ENCODE assay signal across 27 cellular contexts in the genomic region with DNA sequence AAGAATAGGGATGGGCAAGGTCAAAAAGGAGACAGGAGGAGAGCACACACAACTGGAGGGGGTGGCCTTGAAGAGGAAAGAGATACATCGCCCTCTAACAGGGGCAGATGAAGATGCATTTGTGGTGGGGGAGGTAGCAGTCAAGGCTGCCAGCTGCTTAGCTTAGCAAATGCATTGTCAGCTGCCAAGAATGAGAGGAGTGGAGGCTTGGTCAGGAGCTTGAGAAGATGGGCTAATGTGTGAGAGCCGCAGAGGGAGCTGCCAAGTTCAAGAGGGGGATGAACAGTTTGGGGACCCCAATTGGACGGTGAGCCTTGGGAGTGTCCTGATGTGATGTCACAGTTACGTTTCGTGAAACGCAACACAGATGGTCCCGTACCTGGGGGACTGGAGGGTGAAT. TPM values are rescaled to one million over a fixed set of nuclear protein-coding genes. Genes with fewer than 3 reads are reported as not detected.
DNase-seq lines count a peak whose midpoint lies in the region; ATAC-seq, FAIRE-seq and TF ChIP-seq lines count a peak whose summit lies in the region.
"Had no signal": no experiment of that assay in that cellular context is flagged by ENCODE, and none has a peak within 500 bp of the region (broad histone marks: within the 10 kb centered on the region; RNA-seq: fewer than 3 reads in every experiment).

No MANE protein-coding gene starts in this region.

- no peaks in the 10 kb centered on the region for H3K79me2 ChIP-seq in Loucy (ENCODE audit: insufficient read depth, low read length)
- H3K79me2 ChIP-seq in K562 (ENCODE audit: control insufficient read depth, insufficient read depth, low read length), result no peaks in the 10 kb centered on the region
- no peaks in the 10 kb centered on the region for H3K79me2 ChIP-seq in neural progenitor cell (ENCODE audit: low read depth)

- TF ChIP-seq RAD21 in K562 (CRISPR knock-in tag; conservative IDR thresholded peaks at IDR 0.05 in 1 of 2, IDR thresholded peaks at IDR 0.05 in 1 of 2), result no peak

- H3K4me1 ChIP-seq in Loucy (ENCODE audit: insufficient read depth, low read length, poor library complexity, severe bottlenecking) (no peaks in the 10 kb centered on the region), K562 (replicated peaks in 1 of 2; ENCODE audit: control insufficient read depth in 2 of 2, insufficient read depth in 2 of 2, low read length in 2 of 2) (0 out of 5 replicates have a peak, but pooled peaks cover 0 to 3% of the 10 kb centered on the region in 2 experiments), neural progenitor cell (no peaks in the 10 kb centered on the region)
- H3K4me1 ChIP-seq: esophagus squamous epithelium, gastroesophageal sphincter, thyroid gland had no signal

- H4K20me1 ChIP-seq in Loucy (ENCODE audit: insufficient read depth, low read length, poor library complexity, severe bottlenecking) (no peaks in the 10 kb centered on the region), K562 (replicated peaks; ENCODE audit: control insufficient read depth, insufficient read depth, low read length) (no peaks in the 10 kb centered on the region), neural progenitor cell (ENCODE audit: low read depth) (no peaks in the 10 kb centered on the region)

- no peaks in the 10 kb centered on the region for H3K36me3 ChIP-seq in Loucy (ENCODE audit: insufficient read depth, low read length)
- no peaks in the 10 kb centered on the region for H3K36me3 ChIP-seq in K562 (ENCODE audit: control insufficient read depth, insufficient read depth, low read length)
- H3K36me3 ChIP-seq in neural progenitor cell, result no peaks in the 10 kb centered on the region
- H3K36me3 ChIP-seq: adrenal gland, esophagus squamous epithelium, gastroesophageal sphincter, lower lobe of right lung, spleen, thyroid gland had no signal

- H3K27ac Mint-ChIP-seq in neural progenitor cell (peak overlapping the region; percentile 24), MCF 10A (ENCODE audit: low read depth, unreplicated experiment) (no peak overlapping the region)
- H3K27ac Mint-ChIP-seq: activated CD4-positive, alpha-beta memory T cell treated with anti-CD3 and anti-CD28 coated beads, Interleukin-2, amount 10 ng/mL, durations not matched to agents 7 days and 5 days had no signal

- H3K27me3 ChIP-seq in Loucy (ENCODE audit: insufficient read depth, low read length, poor library complexity, severe bottlenecking) (no peaks in the 10 kb centered on the region), K562 (ENCODE audit: control insufficient read depth in 2 of 2, insufficient read depth in 2 of 2, low read length in 2 of 2) (peaks cover 4 to 24% of the 10 kb centered on the region in 2 experiments; a peak in 4 of 5 replicates), neural progenitor cell (no peaks in the 10 kb centered on the region)
- H3K27me3 ChIP-seq: adrenal gland, gastroesophageal sphincter, spleen, thyroid gland had no signal

- 3% methylated on average over 7 of the region's 7 CpGs for WGBS in K562 (ENCODE audit: insufficient coverage, low coverage, missing lambda C conversion rate)

- H3K36me3 Mint-ChIP-seq in neural progenitor cell (no peaks in the 10 kb centered on the region), MCF 10A (ENCODE audit: insufficient read depth, unreplicated experiment) (no peaks in the 10 kb centered on the region)

- H3K9me1 ChIP-seq in K562 (ENCODE audit: control insufficient read depth, insufficient read depth, low read length), result no peaks in the 10 kb centered on the region

- H3K9me3 ChIP-seq in Loucy (ENCODE audit: insufficient read depth, low read depth, low read length) (no peaks in the 10 kb centered on the region), K562 (replicated peaks; ENCODE audit: control insufficient read depth, insufficient read depth, low read depth, low read length) (no peaks in the 10 kb centered on the region), neural progenitor cell (ENCODE audit: low read depth) (no peaks in the 10 kb centered on the region)
- H3K9me3 ChIP-seq: adrenal gland, esophagus squamous epithelium, gastroesophageal sphincter, lower lobe of right lung, spleen, thyroid gland had no signal

- BruUV-seq in K562 (replicated peaks; lab: Mats Ljungman, UMichigan), result no TSS peak
- no TSS peak for BruUV-seq in MCF 10A (replicated peaks; lab: Mats Ljungman, UMichigan)

- TF ChIP-seq CTCF in Loucy (conservative IDR thresholded peaks at IDR 0.05; ENCODE audit: low read length) (peak; percentile 15; the same call in 1 of the 2 replicates), K562 (IDR thresholded peaks at IDR 0.05 in 2 of 3, conservative IDR thresholded peaks at IDR 0.05 in 1 of 3; ENCODE audit: insufficient read depth in 2 of 3, low read depth in 1 of 3, low read length in 3 of 3) (no peak), neural progenitor cell (IDR thresholded peaks at IDR 0.05) (no peak), MCF 10A (IDR thresholded peaks at IDR 0.05; ENCODE audit: unreplicated experiment) (no peak)

- H3K9me3 Mint-ChIP-seq in neural progenitor cell, result no peaks in the 10 kb centered on the region
- H3K9me3 Mint-ChIP-seq in MCF 10A (ENCODE audit: unreplicated experiment), result no peaks in the 10 kb centered on the region
- H3K9me3 Mint-ChIP-seq: activated CD4-positive, alpha-beta memory T cell treated with anti-CD3 and anti-CD28 coated beads, Interleukin-2, amount 10 ng/mL, durations not matched to agents 7 days and 5 days; effector memory CD8-positive, alpha-beta T cell had no signal

- POLR2A ChIA-PET in K562 (lab: Yijun Ruan, JAX), result interaction anchor here (1.7 kb wide), 1 partner anchor 39 kb away, joined by 3 read pairs; no protein-coding TSS in a partner anchor
- POLR2A ChIA-PET in MCF 10A (lab: Yijun Ruan, JAX), result no interaction called here

- H3F3A ChIP-seq in Loucy (ENCODE audit: low read depth) (no peaks in the 10 kb centered on the region), neural progenitor cell (ENCODE audit: low read depth) (no peaks in the 10 kb centered on the region)

- DNase-seq in DMS 273 (lab: John Stamatoyannopoulos, UW; ENCODE audit: unreplicated experiment) (peak; percentile 78), DMS 273 treated with DMSO at 0.1 percent for 48 hours (lab: John Stamatoyannopoulos, UW) (no peak), K562 (ENCODE audit: extremely low read depth in 1 of 4, low spot score in 3 of 4) (no peak), neural progenitor cell (ENCODE audit: low spot score) (no peak), T-helper 9 cell (no peak), MCF 10A (ENCODE audit: unreplicated experiment) (no peak)
- no peak for DNase-seq in activated T-cell treated with anti-CD3 and anti-CD28 coated beads, Interleukin-2, amount 50 U/mL, for 48 hours
- DNase-seq: activated CD4-positive, alpha-beta memory T cell treated with anti-CD3 and anti-CD28 coated beads, Interleukin-2, amount 10 ng/mL, durations not matched to agents 7 days and 5 days; activated CD4-positive, CD25-positive, alpha-beta regulatory T cell; activated naive CD4-positive, alpha-beta T cell; AML-193; COR-L47; effector memory CD8-positive, alpha-beta T cell; EL; esophagus squamous epithelium; lower lobe of right lung; NCI-H1694 treated with DMSO at 0.1 percent for 48 hours; nucleus accumbens; spleen; stimulated activated CD4-positive, alpha-beta T cell treated with anti-CD3 and anti-CD28 coated beads, Interleukin-4, amount 100 ng/mL, for 1 hour; stimulated activated naive CD4-positive, alpha-beta T cell; thyroid gland had no signal

- peaks cover 2% of the 10 kb centered on the region for H3K4me1 Mint-ChIP-seq in neural progenitor cell
- H3K4me1 Mint-ChIP-seq in MCF 10A (ENCODE audit: insufficient read depth, unreplicated experiment), result peaks cover 20% of the 10 kb centered on the region

- in situ Hi-C loops in K562 (cut with MboI), result no loop called here

- no peaks in the 10 kb centered on the region for H3K9me2 ChIP-seq in Loucy (replicated peaks; ENCODE audit: low read depth, low read length)

- TF ChIP-seq EP300 in K562 (IDR thresholded peaks at IDR 0.05; ENCODE audit: low read length), result no peak

- H3K4me3 Mint-ChIP-seq in neural progenitor cell (no peak overlapping the region), MCF 10A (ENCODE audit: unreplicated experiment) (no peak overlapping the region)
- H3K4me3 Mint-ChIP-seq: activated CD4-positive, alpha-beta memory T cell treated with anti-CD3 and anti-CD28 coated beads, Interleukin-2, amount 10 ng/mL, durations not matched to agents 7 days and 5 days; effector memory CD8-positive, alpha-beta T cell had no signal

- CTCF ChIA-PET in K562 (lab: Yijun Ruan, JAX; ENCODE audit: low intra/inter-chr PET ratio) (no interaction called here), MCF 10A (lab: Yijun Ruan, JAX) (interaction anchor here (0.8 kb wide), 1 partner anchor 100 kb away, joined by 3 read pairs; no protein-coding TSS in a partner anchor)

- no peak overlapping the region for H3K27ac ChIP-seq in K562 (ENCODE audit: extremely low read depth, low read depth, low read length)
- H3K27ac ChIP-seq in neural progenitor cell, result no peak overlapping the region
- H3K27ac ChIP-seq: 22Rv1, adrenal gland, esophagus squamous epithelium, gastroesophageal sphincter, lower lobe of right lung, spleen, thyroid gland had no signal

- H3K4me2 ChIP-seq in Loucy (ENCODE audit: low read depth, low read length, poor library complexity, severe bottlenecking) (no peak overlapping the region), K562 (ENCODE audit: insufficient read depth, low read length) (no peak overlapping the region), neural progenitor cell (no peak overlapping the region)

- H3K9ac ChIP-seq in Loucy (ENCODE audit: low read depth, low read length, poor library complexity, severe bottlenecking), result no peak overlapping the region
- no peak overlapping the region for H3K9ac ChIP-seq in K562 (ENCODE audit: insufficient read depth in 1 of 2, low read depth in 2 of 2, low read length in 2 of 2)
- H3K9ac ChIP-seq in neural progenitor cell, result no peak overlapping the region

- intact Hi-C loops in K562 (cut with micrococcal nuclease), result no loop called here
- intact Hi-C loops in MCF 10A (cut with micrococcal nuclease), result no loop called here

- no peak overlapping the region for H2AFZ ChIP-seq in Loucy (ENCODE audit: low read length)
- no peak overlapping the region for H2AFZ ChIP-seq in K562 (ENCODE audit: low read depth, low read length)
- no peak overlapping the region for H2AFZ ChIP-seq in neural progenitor cell (replicated peaks)

- peaks cover 15% of the 10 kb centered on the region for H3K27me3 Mint-ChIP-seq in neural progenitor cell (ENCODE audit: insufficient read depth, low read depth)
- peaks cover 19% of the 10 kb centered on the region for H3K27me3 Mint-ChIP-seq in MCF 10A (ENCODE audit: insufficient read depth, unreplicated experiment)
- H3K27me3 Mint-ChIP-seq: effector memory CD8-positive, alpha-beta T cell had no signal

- no peak for FAIRE-seq in K562 (lab: Jason Lieb, UNC)
- FAIRE-seq: islet of Langerhans had no signal

- ATAC-seq in K562, result no peak; the same call in 2 of the 3 replicates
- ATAC-seq: effector memory CD8-positive, alpha-beta T cell; gastroesophageal sphincter; lower lobe of right lung had no signal

- H3K4me3 ChIP-seq in Loucy (ENCODE audit: low read length, poor library complexity, severe bottlenecking) (no peak overlapping the region), K562 (no peak overlapping the region), neural progenitor cell (no peak overlapping the region)
- H3K4me3 ChIP-seq: adrenal gland, esophagus squamous epithelium, gastroesophageal sphincter, lower lobe of right lung, spleen, thyroid gland had no signal

- no peak for TF ChIP-seq POLR2A in K562 (conservative IDR thresholded peaks at IDR 0.05)

RNA-seq across cellular contexts. Expression of a gene that starts 28.9 kb away (rescaled TPM):
- 12.0 and 26.6 TPM in 2 replicates for total RNA-seq in K562 (2011; cell fraction: chromatin; rRNA removed; ENCODE audit: low replicate concordance)
- total RNA-seq in K562 (2011; cell fraction: nucleolus; rRNA removed), result 8.8 and 10.1 TPM in 2 replicates
- 17.5 and 28.5 TPM in 2 replicates for total RNA-seq in K562 (2011; cell fraction: nucleoplasm; rRNA removed)
- 20.5 and 22.2 TPM in 2 replicates for total RNA-seq in K562 (2014; rRNA removed)
- 38.7 and 44.2 TPM in 2 replicates for total RNA-seq in K562 (2014; rRNA removed; fragmentation: Illumina TruSeq; extraction: Trizol)
- total RNA-seq in K562 (2015; rRNA removed; fragmentation: Illumina TruSeq; extraction: Trizol), result 35.6 and 38.0 TPM in 2 replicates
- 29.4 and 30.8 TPM in 2 replicates for total RNA-seq in K562 (2021)
- 29.3 and 40.5 TPM in 2 replicates for polyA plus RNA-seq in K562 (2011; rRNA removed)
- 9.9 and 17.5 TPM in 2 replicates for polyA plus RNA-seq in K562 (2011; cell fraction: cytosol; rRNA removed)
- 8.6 and 13.7 TPM in 2 replicates for polyA plus RNA-seq in K562 (2011; cell fraction: nucleus; rRNA removed)
- 21.4 and 28.1 TPM in 2 replicates for polyA plus RNA-seq in K562 (2012)
- polyA plus RNA-seq in K562 (2014; fragmentation: Illumina TruSeq; extraction: Trizol), result 27.6 and 31.3 TPM in 2 replicates
- 10 to 100 TPM in 1 of 2 experiments, 1 to 10 TPM in 1; 9.3 to 11.9 TPM for polyA plus RNA-seq in K562 (2014; fragmentation: Nextera tagmentation; extraction: Ambion mirVana)
- 15.5 and 19.2 TPM in 2 replicates for polyA plus RNA-seq in K562 (2014; rRNA removed)
- 67.1 and 72.1 TPM in 2 replicates for polyA minus RNA-seq in K562 (2011; rRNA and poly(A)+ RNA removed)
- 15.6 and 21.8 TPM in 2 replicates for polyA minus RNA-seq in K562 (2011; cell fraction: cytosol; rRNA and poly(A)+ RNA removed)
- 10.1 and 17.4 TPM in 2 replicates for polyA minus RNA-seq in K562 (2011; cell fraction: nucleus; rRNA and poly(A)+ RNA removed)
- 51.7 and 73.8 TPM in 2 replicates for total RNA-seq in neural progenitor cell (ENCODE audit: low replicate concordance)
- total RNA-seq in MCF 10A (2022), result 32.1 and 33.2 TPM in 2 replicates

RNA-seq across cellular contexts. Expression of a gene that starts 51.8 kb away (rescaled TPM):
- 0.39 TPM in 1 of 2 replicates, not detected in the other for total RNA-seq in K562 (2011; cell fraction: chromatin; rRNA removed; ENCODE audit: low replicate concordance)
- total RNA-seq in K562 (2011; cell fraction: nucleolus; rRNA removed), result not detected in 2 replicates
- 0.23 and 0.44 TPM in 2 replicates for total RNA-seq in K562 (2011; cell fraction: nucleoplasm; rRNA removed)
- 0.18 and 0.69 TPM in 2 replicates for total RNA-seq in K562 (2014; rRNA removed)
- total RNA-seq in K562 (2014; rRNA removed; fragmentation: Illumina TruSeq; extraction: Trizol), result 0.54 and 0.55 TPM in 2 replicates
- 0.38 and 0.65 TPM in 2 replicates for total RNA-seq in K562 (2015; rRNA removed; fragmentation: Illumina TruSeq; extraction: Trizol)
- total RNA-seq in K562 (2021), result 0.60 and 0.73 TPM in 2 replicates
- 0.55 and 1.4 TPM in 2 replicates for polyA plus RNA-seq in K562 (2011; rRNA removed)
- polyA plus RNA-seq in K562 (2011; cell fraction: cytosol; rRNA removed), result 0.40 and 0.81 TPM in 2 replicates
- 0.24 and 0.33 TPM in 2 replicates for polyA plus RNA-seq in K562 (2011; cell fraction: nucleus; rRNA removed)
- 0.74 and 1.2 TPM in 2 replicates for polyA plus RNA-seq in K562 (2012)
- 0.55 and 0.74 TPM in 2 replicates for polyA plus RNA-seq in K562 (2014; fragmentation: Illumina TruSeq; extraction: Trizol)
- under 1 TPM; 0.38 to 0.55 TPM for polyA plus RNA-seq in K562 (2014; fragmentation: Nextera tagmentation; extraction: Ambion mirVana)
- polyA plus RNA-seq in K562 (2014; rRNA removed), result 0.49 TPM in 2 replicates
- 0.30 and 0.67 TPM in 2 replicates for polyA minus RNA-seq in K562 (2011; rRNA and poly(A)+ RNA removed)
- polyA minus RNA-seq in K562 (2011; cell fraction: cytosol; rRNA and poly(A)+ RNA removed), result not detected in 2 replicates
- 0.56 TPM in 1 of 2 replicates, not detected in the other for polyA minus RNA-seq in K562 (2011; cell fraction: nucleus; rRNA and poly(A)+ RNA removed)
- total RNA-seq in neural progenitor cell (ENCODE audit: low replicate concordance), result 3.6 and 7.9 TPM in 2 replicates
- 0.49 and 0.61 TPM in 2 replicates for total RNA-seq in MCF 10A (2022)
